20 cellular contexts compared by ENCODE assay signal in the genomic region with DNA sequence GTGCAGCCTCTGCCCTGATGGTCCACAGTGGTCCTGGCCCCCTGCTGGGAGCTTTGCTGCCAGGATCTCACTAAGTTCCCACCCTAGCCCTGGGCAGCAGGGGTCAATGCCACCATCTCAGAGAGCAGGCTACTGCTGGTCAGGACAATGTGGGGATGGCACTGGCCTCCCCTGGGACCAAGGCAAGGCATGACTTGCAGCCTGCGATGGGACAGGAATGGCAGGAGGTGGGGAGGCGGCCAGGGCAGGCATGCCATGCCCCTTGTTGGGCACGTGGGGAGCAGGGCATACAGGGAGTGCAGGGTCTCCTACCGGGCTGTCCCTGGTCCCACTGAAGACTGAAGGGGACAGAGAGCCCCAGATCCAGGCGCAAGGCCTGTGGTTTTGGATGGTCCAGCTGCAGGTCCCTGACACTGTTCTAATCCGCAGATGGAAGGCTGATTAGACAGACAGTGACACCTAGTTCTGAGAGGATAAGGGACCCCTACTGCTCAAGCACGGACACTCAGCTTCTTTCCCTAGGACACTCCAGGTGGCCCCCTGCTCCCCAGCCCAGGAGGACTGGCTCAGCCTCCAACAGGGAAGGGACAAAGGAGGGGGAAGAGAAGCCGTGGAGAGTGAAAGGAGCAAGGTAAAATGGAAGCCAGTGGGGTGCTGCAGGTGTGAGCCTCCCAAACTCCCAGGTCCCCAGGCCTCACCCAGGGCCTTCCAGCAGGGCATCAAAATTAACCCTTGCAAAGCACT.
A peak's percentile ranks its signal among the peaks of the same experiment; 100 is the strongest.
DNase-seq lines count a peak whose midpoint lies in the region; ATAC-seq and TF ChIP-seq lines count a peak whose summit lies in the region.
"Had no signal": no experiment of that assay in that cellular context is flagged by ENCODE, and none has a peak within 500 bp of the region (broad histone marks: within the 10 kb centered on the region; RNA-seq: fewer than 3 reads in every experiment).

No MANE protein-coding gene starts in this region.

- H3K4me1 Mint-ChIP-seq in stimulated activated naive B cell treated with anti-CD40 and anti-IgM and Interleukin-4, amounts not matched to agents 10 μg/mL and 1 μg/mL and 100 μg/mL, for 72 hours, result peaks cover 16 to 20% of the 10 kb centered on the region in 2 donors
- H3K4me1 Mint-ChIP-seq in activated T-cell treated with anti-CD3 and anti-CD28 coated beads, Interleukin-2, amount 50 U/mL, for 72 hours (ENCODE audit: low read depth), result peaks cover under 1% of the 10 kb centered on the region
- H3K4me1 Mint-ChIP-seq: CD14-positive monocyte, IgD-negative memory B cell had no signal

- ATAC-seq in activated naive CD4-positive, alpha-beta T cell treated with anti-CD3 and anti-CD28 coated beads, Interleukin-2, amount 50 U/mL, for 72 hours, result no peak
- ATAC-seq in stimulated activated naive B cell treated with anti-CD40 and anti-IgM and Interleukin-4, amounts not matched to agents 10 μg/mL and 1 μg/mL and 100 μg/mL, for 72 hours (replicated peaks), result no peak
- no peak for ATAC-seq in activated T-cell treated with anti-CD3 and anti-CD28 coated beads, Interleukin-2, amount 50 U/mL, for 72 hours (replicated peaks in 1 of 2)
- ATAC-seq: GM12878, HCT116, HepG2 had no signal

- no peak overlapping the region for H3K4me3 Mint-ChIP-seq in stimulated activated naive B cell treated with anti-CD40 and anti-IgM and Interleukin-4, amounts not matched to agents 10 μg/mL and 1 μg/mL and 100 μg/mL, for 72 hours
- H3K4me3 Mint-ChIP-seq in activated T-cell treated with anti-CD3 and anti-CD28 coated beads, Interleukin-2, amount 50 U/mL, for 72 hours, result no peak overlapping the region
- H3K4me3 Mint-ChIP-seq: CD14-positive monocyte; CD4-positive, alpha-beta memory T cell; HFFc6; IgD-negative memory B cell had no signal

- TF ChIP-seq POLR2A in erythroblast (IDR thresholded peaks at IDR 0.05; ENCODE audit: low read length), result no peak

- peaks cover 0 to 6% of the 10 kb centered on the region in 2 donors for H3K36me3 Mint-ChIP-seq in activated naive CD4-positive, alpha-beta T cell treated with anti-CD3 and anti-CD28 coated beads, Interleukin-2, amount 50 U/mL, for 72 hours
- peaks cover 44 to 63% of the 10 kb centered on the region in 2 donors for H3K36me3 Mint-ChIP-seq in stimulated activated naive B cell treated with anti-CD40 and anti-IgM and Interleukin-4, amounts not matched to agents 10 μg/mL and 1 μg/mL and 100 μg/mL, for 72 hours
- peaks cover 0 to 2% of the 10 kb centered on the region in 2 donors for H3K36me3 Mint-ChIP-seq in activated T-cell treated with anti-CD3 and anti-CD28 coated beads, Interleukin-2, amount 50 U/mL, for 72 hours (ENCODE audit: insufficient read depth in 2 of 2)
- H3K36me3 Mint-ChIP-seq: IgD-negative memory B cell had no signal

- H3K27me3 Mint-ChIP-seq in stimulated activated naive B cell treated with anti-CD40 and anti-IgM and Interleukin-4, amounts not matched to agents 10 μg/mL and 1 μg/mL and 100 μg/mL, for 72 hours, result no peaks in the 10 kb centered on the region
- H3K27me3 Mint-ChIP-seq in activated T-cell treated with anti-CD3 and anti-CD28 coated beads, Interleukin-2, amount 50 U/mL, for 72 hours (ENCODE audit: low read depth), result no peaks in the 10 kb centered on the region
- H3K27me3 Mint-ChIP-seq: CD4-positive, alpha-beta memory T cell; IgD-negative memory B cell had no signal

- H3K9me3 Mint-ChIP-seq in activated naive CD4-positive, alpha-beta T cell treated with anti-CD3 and anti-CD28 coated beads, Interleukin-2, amount 50 U/mL, for 72 hours, result no peaks in the 10 kb centered on the region
- no peaks in the 10 kb centered on the region for H3K9me3 Mint-ChIP-seq in stimulated activated naive B cell treated with anti-CD40 and anti-IgM and Interleukin-4, amounts not matched to agents 10 μg/mL and 1 μg/mL and 100 μg/mL, for 72 hours
- no peaks in the 10 kb centered on the region for H3K9me3 Mint-ChIP-seq in activated T-cell treated with anti-CD3 and anti-CD28 coated beads, Interleukin-2, amount 50 U/mL, for 72 hours
- H3K9me3 Mint-ChIP-seq: CD14-positive monocyte, HFFc6, IgD-negative memory B cell had no signal

- no peak for DNase-seq in activated naive CD4-positive, alpha-beta T cell treated with anti-CD3 and anti-CD28 coated beads, Interleukin-2, amount 50 U/mL, for 72 hours (ENCODE audit: low spot score in 2 of 2)
- no peak for DNase-seq in activated naive CD4-positive, alpha-beta T cell treated with anti-CD3 and anti-CD28 coated beads, Interleukin-2, amount 50 U/mL, for 16 hours
- DNase-seq in NCI-H146 (lab: John Stamatoyannopoulos, UW) (peak; percentile 77), NCI-H69 (lab: John Stamatoyannopoulos, UW) (peak; percentile 37), erythroblast (lab: John Stamatoyannopoulos, UW) (no peak)
- DNase-seq in stimulated activated naive B cell treated with anti-CD40 and anti-IgM and Interleukin-4, amounts not matched to agents 10 μg/mL and 1 μg/mL and 100 μg/mL, for 72 hours, result no peak
- no peak for DNase-seq in activated T-cell treated with anti-CD3 and anti-CD28 coated beads, Interleukin-2, amount 50 U/mL, for 72 hours
- no peak for DNase-seq in stimulated activated CD4-positive, alpha-beta T cell treated with anti-CD3 and anti-CD28 coated beads, Interleukin-1b, Interleukin-23, amount 100 ng/mL, for 48 hours
- DNase-seq: 8988T, Calu3, DMS79 treated with DMSO at 0.1 percent for 48 hours, GOT3, H7, HFFc6 had no signal

- H3K27ac Mint-ChIP-seq in activated naive CD4-positive, alpha-beta T cell treated with anti-CD3 and anti-CD28 coated beads, Interleukin-2, amount 50 U/mL, for 72 hours, result peak overlapping the region; percentile 9 to 42
- H3K27ac Mint-ChIP-seq in stimulated activated naive B cell treated with anti-CD40 and anti-IgM and Interleukin-4, amounts not matched to agents 10 μg/mL and 1 μg/mL and 100 μg/mL, for 72 hours, result peak overlapping the region; percentile 31
- no peak overlapping the region for H3K27ac Mint-ChIP-seq in activated T-cell treated with anti-CD3 and anti-CD28 coated beads, Interleukin-2, amount 50 U/mL, for 72 hours
- H3K27ac Mint-ChIP-seq: CD14-positive monocyte, HFFc6 had no signal

Comparison
In these comparisons a context has a peak if more than half of its experiments do, and no peak if none do; other contexts are left out.
1. DNase-seq: peak in NCI-H146 (single experiment) and NCI-H69 (single experiment); none in activated naive CD4-positive, alpha-beta T cell treated with anti-CD3 and anti-CD28 coated beads, Interleukin-2, amount 50 U/mL, for 72 hours (0 of 2), activated naive CD4-positive, alpha-beta T cell treated with anti-CD3 and anti-CD28 coated beads, Interleukin-2, amount 50 U/mL, for 16 hours (single experiment), stimulated activated naive B cell treated with anti-CD40 and anti-IgM and Interleukin-4, amounts not matched to agents 10 μg/mL and 1 μg/mL and 100 μg/mL, for 72 hours (single experiment), erythroblast (0 of 2), activated T-cell treated with anti-CD3 and anti-CD28 coated beads, Interleukin-2, amount 50 U/mL, for 72 hours (0 of 2) and stimulated activated CD4-positive, alpha-beta T cell treated with anti-CD3 and anti-CD28 coated beads, Interleukin-1b, Interleukin-23, amount 100 ng/mL, for 48 hours (single experiment).